ENCODE assay signal across 8 cellular contexts in genomic region chrX:111098874-111099273, GRCh38. TPM values are rescaled to one million over a fixed set of nuclear protein-coding genes. Genes with fewer than 3 reads are reported as not detected.
DNase-seq lines count a peak whose midpoint lies in the region; ATAC-seq and TF ChIP-seq lines count a peak whose summit lies in the region.

No MANE protein-coding gene starts in this region.

- no peaks in the 10 kb centered on the region for H3K9me3 Mint-ChIP-seq in stimulated activated naive CD8-positive, alpha-beta T cell treated with anti-CD3 and anti-CD28 coated beads, Interleukin-15, amount 100 ng/mL, for 72 hours

- peaks cover 43% of the 10 kb centered on the region for H3K27me3 Mint-ChIP-seq in stimulated activated naive CD8-positive, alpha-beta T cell treated with anti-CD3 and anti-CD28 coated beads, Interleukin-15, amount 100 ng/mL, for 72 hours

- intact Hi-C loops in posterior vena cava (cut with DNase I), result no loop called here

- H3K27ac ChIP-seq in KMS-11, result no peak overlapping the region

- no peaks in the 10 kb centered on the region for H3K79me2 ChIP-seq in KMS-11 (ENCODE audit: insufficient read depth, low read depth)

- no peak overlapping the region for H3K9ac ChIP-seq in KMS-11

- H3K27ac Mint-ChIP-seq in stimulated activated naive CD8-positive, alpha-beta T cell treated with anti-CD3 and anti-CD28 coated beads, Interleukin-15, amount 100 ng/mL, for 72 hours, result peak overlapping the region in 1 of 2 donors; percentile 34

- peak; percentile 78 for TF ChIP-seq CTCF in KMS-11 (conservative IDR thresholded peaks at IDR 0.05; ENCODE audit: low read depth, low read length)

- no peaks in the 10 kb centered on the region for H4K20me1 ChIP-seq in KMS-11 (ENCODE audit: insufficient read depth)

- H3K4me1 Mint-ChIP-seq in stimulated activated naive CD8-positive, alpha-beta T cell treated with anti-CD3 and anti-CD28 coated beads, Interleukin-15, amount 100 ng/mL, for 72 hours, result peaks cover 21% of the 10 kb centered on the region

- H3K4me3 Mint-ChIP-seq in stimulated activated naive CD8-positive, alpha-beta T cell treated with anti-CD3 and anti-CD28 coated beads, Interleukin-15, amount 100 ng/mL, for 72 hours, result peak overlapping the region in 1 of 2 donors; percentile 26

- H3K36me3 ChIP-seq in KMS-11 (ENCODE audit: insufficient read depth), result no peaks in the 10 kb centered on the region

- ATAC-seq in GM21528 (IDR thresholded peaks at IDR 0.05; ENCODE audit: low FRiP score, unreplicated experiment), result peak; percentile 66
- peak; percentile 70 for ATAC-seq in stimulated activated naive CD8-positive, alpha-beta T cell treated with anti-CD3 and anti-CD28 coated beads, Interleukin-15, amount 100 ng/mL, for 72 hours

- H3K27me3 ChIP-seq in KMS-11 (ENCODE audit: insufficient read depth, low read depth), result no peaks in the 10 kb centered on the region

- H3K4me1 ChIP-seq in KMS-11 (ENCODE audit: low read depth, poor library complexity, severe bottlenecking), result no peaks in the 10 kb centered on the region

- no peak overlapping the region for H3K4me3 ChIP-seq in KMS-11 (IDR thresholded peaks at IDR 0.05; ENCODE audit: insufficient read depth, low read depth, low read length)

- peak overlapping the region; percentile 80 for H2AFZ ChIP-seq in KMS-11 (ENCODE audit: low read depth)

- H3K4me2 ChIP-seq in KMS-11, result no peak overlapping the region; the same call in 1 of the 2 replicates

- DNase-seq in EL (peak; percentile 7), dermis blood vessel endothelial cell (peak; percentile 28), midbrain (lab: John Stamatoyannopoulos, UW) (peak; percentile 34), posterior vena cava (ENCODE audit: low spot score) (no peak)
- DNase-seq in activated CD4-positive, alpha-beta T cell treated with anti-CD3 and anti-CD28 coated beads for 48 hours, result peak; percentile 72
- DNase-seq in stimulated activated naive CD8-positive, alpha-beta T cell treated with anti-CD3 and anti-CD28 coated beads, Interleukin-15, amount 100 ng/mL, for 72 hours, result peak; percentile 40 to 63

RNA-seq across cellular contexts. Expression of gene PAK3, which starts 2.9 kb away (rescaled TPM):
- total RNA-seq in dermis blood vessel endothelial cell (2.4 and 2.6 TPM in 2 replicates), posterior vena cava (10 to 100 TPM; 11.4 to 13.8 TPM)
